Comparison of ENCODE assay signal across 16 cellular contexts in genomic region chr4:184392748-184393334, GRCh38.
DNase-seq lines count a peak whose midpoint lies in the region; FAIRE-seq and TF ChIP-seq lines count a peak whose summit lies in the region.
"Had no signal": no experiment of that assay in that cellular context is flagged by ENCODE, and none has a peak within 500 bp of the region (broad histone marks: within the 10 kb centered on the region; RNA-seq: fewer than 3 reads in every experiment).

No MANE protein-coding gene starts in this region.

- 70 to 86% methylated on average over 12 of the region's 12 CpGs for WGBS in tibial nerve, 2 donors

- H3K27me3 ChIP-seq in muscle layer of colon (ENCODE audit: control insufficient read depth in 1 of 2, insufficient read depth in 2 of 2, low read length in 2 of 2) (no peaks in the 10 kb centered on the region), tibial nerve (no peaks in the 10 kb centered on the region)

- no peaks in the 10 kb centered on the region for H3K27me3 Mint-ChIP-seq in activated T-cell treated with anti-CD3 and anti-CD28 coated beads, Interleukin-2, amount 50 U/mL, for 24 hours

- H3K4me1 ChIP-seq in muscle layer of colon (ENCODE audit: insufficient read depth, low read length) (peaks cover 2% of the 10 kb centered on the region), tibial nerve (peaks cover 0 to 42% (median 0%) of the 10 kb centered on the region in 4 donors)
- H3K4me1 ChIP-seq: A549 had no signal

- H3K27ac Mint-ChIP-seq in activated T-cell treated with anti-CD3 and anti-CD28 coated beads, Interleukin-2, amount 50 U/mL, for 24 hours: peak overlapping the region; percentile 26

- no peaks in the 10 kb centered on the region for H3K9me3 ChIP-seq in muscle layer of colon (ENCODE audit: low read length)
- H3K9me3 ChIP-seq in tibial nerve: no peaks in the 10 kb centered on the region
- H3K9me3 ChIP-seq: A549 had no signal

- peaks cover 96% of the 10 kb centered on the region for H3K36me3 Mint-ChIP-seq in activated T-cell treated with anti-CD3 and anti-CD28 coated beads, Interleukin-2, amount 50 U/mL, for 24 hours (ENCODE audit: low read depth)

- H3K9me3 Mint-ChIP-seq in activated T-cell treated with anti-CD3 and anti-CD28 coated beads, Interleukin-2, amount 50 U/mL, for 24 hours: no peaks in the 10 kb centered on the region

- TF ChIP-seq EP300 in tibial nerve (IDR thresholded peaks at IDR 0.05): peak; percentile 9 to 79

- peaks cover 26% of the 10 kb centered on the region for H3K4me1 Mint-ChIP-seq in activated T-cell treated with anti-CD3 and anti-CD28 coated beads, Interleukin-2, amount 50 U/mL, for 24 hours (ENCODE audit: low read depth)

- no peak for DNase-seq in activated T-cell treated with anti-CD3 and anti-CD28 coated beads, Interleukin-2, amount 50 U/mL, for 24 hours
- DNase-seq in activated T-cell treated with anti-CD3 and anti-CD28 coated beads for 4 hours (no peak), fibroblast of gingiva (ENCODE audit: low read depth) (peak; percentile 48), tibial nerve (ENCODE audit: low spot score in 2 of 2) (peak in 1 of 2 donors; percentile 46), frontal cortex (ENCODE audit: low spot score in 2 of 2) (no peak), H4 (ENCODE audit: low spot score) (no peak)
- no peak for DNase-seq in activated CD4-positive, alpha-beta T cell treated with anti-CD3 and anti-CD28 coated beads for 4 hours
- DNase-seq: activated CD4-positive, alpha-beta T cell treated with anti-CD3 and anti-CD28 coated beads, Interleukin-2, amount 50 U/mL, for 1 hour; activated gamma-delta T cell; cerebellar nuclear complex; DND-41; kidney glomerular epithelial cell; NCI-H1436 treated with DMSO at 0.1 percent for 48 hours; NCI-H82 had no signal

- H3K4me3 ChIP-seq in muscle layer of colon (ENCODE audit: low read depth in 1 of 2, low read length in 2 of 2) (no peak overlapping the region), tibial nerve (peak overlapping the region in 1 of 4 donors; percentile 34)
- H3K4me3 ChIP-seq: A549 had no signal

- H3K27ac ChIP-seq in muscle layer of colon (ENCODE audit: low read depth, low read length) (peak overlapping the region; percentile 44), tibial nerve (peak overlapping the region in 3 of 4 donors; percentile 50 to 64 (median 51))
- H3K27ac ChIP-seq: A549 had no signal

- no peak overlapping the region for H3K9ac ChIP-seq in muscle layer of colon (ENCODE audit: low read length)

- no peak for TF ChIP-seq POLR2A in tibial nerve (IDR thresholded peaks at IDR 0.05)

- TF ChIP-seq CTCF in tibial nerve (IDR thresholded peaks at IDR 0.05): no peak

- H3K4me3 Mint-ChIP-seq in activated T-cell treated with anti-CD3 and anti-CD28 coated beads, Interleukin-2, amount 50 U/mL, for 24 hours: no peak overlapping the region

- FAIRE-seq in frontal cortex (lab: Jason Lieb, UNC): no peak
- FAIRE-seq: A549 had no signal

- H3K36me3 ChIP-seq in muscle layer of colon (ENCODE audit: insufficient read depth, low read length) (peaks cover 70% of the 10 kb centered on the region), tibial nerve (peaks cover 0 to 93% (median 0%) of the 10 kb centered on the region in 3 donors)
